18 cellular contexts compared by ENCODE assay signal in the genomic region with DNA sequence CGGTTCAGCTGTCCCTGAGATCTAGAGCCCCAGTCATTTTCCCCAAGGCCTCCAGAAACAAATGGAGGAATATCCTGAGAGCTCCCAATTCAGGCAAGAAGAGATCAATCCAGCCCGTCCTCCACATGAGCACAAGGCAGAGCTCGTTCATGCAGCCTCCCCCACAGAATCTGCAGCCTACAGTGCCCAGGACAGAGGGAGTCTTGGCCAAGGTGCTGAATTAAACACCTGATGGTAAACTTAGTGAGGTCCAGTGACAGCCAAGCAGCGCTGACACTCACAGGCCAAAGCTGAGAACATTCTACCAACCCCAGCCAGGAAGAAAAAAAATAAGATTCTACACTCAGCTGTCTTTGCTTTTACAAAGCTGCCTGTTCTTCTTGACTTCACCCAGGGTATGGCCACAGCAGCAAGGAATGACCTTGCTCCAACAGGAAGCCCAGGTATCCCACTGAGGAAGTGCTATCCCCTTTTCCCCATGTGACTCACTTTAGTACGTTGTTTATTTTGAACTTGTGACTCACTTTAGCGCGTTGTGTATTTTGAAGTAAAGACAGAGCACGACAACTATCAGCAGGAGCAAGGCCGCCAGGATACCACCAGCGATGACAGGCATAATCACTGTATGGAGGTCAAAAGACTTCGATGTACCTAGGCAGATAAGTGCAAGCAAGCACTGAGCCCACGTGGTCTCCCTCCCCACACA. TPM values are rescaled to one million over a fixed set of nuclear protein-coding genes. Genes with fewer than 3 reads are reported as not detected.
DNase-seq lines count a peak whose midpoint lies in the region; ATAC-seq and TF ChIP-seq lines count a peak whose summit lies in the region.
"Had no signal": no experiment of that assay in that cellular context is flagged by ENCODE, and none has a peak within 500 bp of the region (broad histone marks: within the 10 kb centered on the region; RNA-seq: fewer than 3 reads in every experiment).

No MANE protein-coding gene starts in this region.

- 0 out of 22 replicates have a peak overlapping the region, but pooled peaks of 1 of the 11 experiments have one; percentile 11 for H3K9ac ChIP-seq in BLaER1 treated with 17β-estradiol and CSF1 and Interleukin-3, amounts not matched to agents 10 nM and 100 nM

- H3K36me3 Mint-ChIP-seq in memory B cell = peaks cover 41% of the 10 kb centered on the region
- peaks cover 22 to 88% (median 38%) of the 10 kb centered on the region in 3 donors for H3K36me3 Mint-ChIP-seq in CD8-positive, alpha-beta memory T cell
- H3K36me3 Mint-ChIP-seq: brain had no signal

- DNase-seq in H4 (ENCODE audit: low spot score) (peak; percentile 56), memory B cell (ENCODE audit: low spot score in 2 of 2) (no peak), NCI-H2107 treated with DMSO at 0.1 percent for 48 hours (lab: John Stamatoyannopoulos, UW; ENCODE audit: unreplicated experiment) (no peak)
- no peak for DNase-seq in CD8-positive, alpha-beta memory T cell
- no peak for DNase-seq in activated CD4-positive, alpha-beta T cell treated with anti-CD3 and anti-CD28 coated beads for 1 hour
- DNase-seq: colonic mucosa; NCI-H1694; NCI-H345; NCI-H82; SJCRH30; stimulated activated CD4-positive, alpha-beta T cell treated with anti-CD3 and anti-CD28 coated beads, Interleukin-4, amount 100 ng/mL, for 4 hours; stomach; trophoblast cell had no signal

- H3K4me3 Mint-ChIP-seq in memory B cell = no peak overlapping the region
- H3K4me3 Mint-ChIP-seq in CD8-positive, alpha-beta memory T cell = no peak overlapping the region
- H3K4me3 Mint-ChIP-seq: activated naive CD4-positive, alpha-beta T cell treated with anti-CD3 and anti-CD28 coated beads, Interleukin-2, amount 50 U/mL, for 24 hours; brain had no signal

- peaks cover 2% of the 10 kb centered on the region for H3K4me1 Mint-ChIP-seq in memory B cell
- H3K4me1 Mint-ChIP-seq in CD8-positive, alpha-beta memory T cell = peaks cover 6 to 16% (median 9%) of the 10 kb centered on the region in 3 donors
- H3K4me1 Mint-ChIP-seq: brain had no signal

- peak overlapping the region; percentile 80 for H3K27ac Mint-ChIP-seq in memory B cell
- peak overlapping the region in 1 of 8 donors; percentile 23 for H3K27ac Mint-ChIP-seq in CD8-positive, alpha-beta memory T cell
- H3K27ac Mint-ChIP-seq: activated naive CD4-positive, alpha-beta T cell treated with anti-CD3 and anti-CD28 coated beads, Interleukin-2, amount 50 U/mL, for 24 hours; brain had no signal

- H3K36me3 ChIP-seq in BLaER1 treated with 17β-estradiol and CSF1 and Interleukin-3, amounts not matched to agents 10 nM and 100 nM = peaks cover 0 to 8% (median 0%) of the 10 kb centered on the region in 11 experiments; a peak in 1 of 22 replicates
- peaks cover 10% of the 10 kb centered on the region for H3K36me3 ChIP-seq in CD8-positive, alpha-beta memory T cell (ENCODE audit: insufficient read depth, low read length)
- H3K36me3 ChIP-seq: colonic mucosa had no signal

- POLR2A ChIA-PET in CD8-positive, alpha-beta memory T cell (lab: Charles Lee) = no interaction called here

- peaks cover 8% of the 10 kb centered on the region for H3K9me3 Mint-ChIP-seq in memory B cell
- no peaks in the 10 kb centered on the region for H3K9me3 Mint-ChIP-seq in CD8-positive, alpha-beta memory T cell
- H3K9me3 Mint-ChIP-seq: activated naive CD4-positive, alpha-beta T cell treated with anti-CD3 and anti-CD28 coated beads, Interleukin-2, amount 50 U/mL, for 24 hours; brain had no signal

- H4K20me1 ChIP-seq in BLaER1 treated with 17β-estradiol and CSF1 and Interleukin-3, amounts not matched to agents 10 nM and 100 nM = no peaks in the 10 kb centered on the region

- H3K27me3 Mint-ChIP-seq in memory B cell = no peaks in the 10 kb centered on the region
- H3K27me3 Mint-ChIP-seq in CD8-positive, alpha-beta memory T cell = no peaks in the 10 kb centered on the region
- H3K27me3 Mint-ChIP-seq: activated naive CD4-positive, alpha-beta T cell treated with anti-CD3 and anti-CD28 coated beads, Interleukin-2, amount 50 U/mL, for 24 hours had no signal

- H3K4me3 ChIP-seq in BLaER1 treated with 17β-estradiol and CSF1 and Interleukin-3, amounts not matched to agents 10 nM and 100 nM = no peak overlapping the region
- H3K4me3 ChIP-seq in CD8-positive, alpha-beta memory T cell (ENCODE audit: low read length) = no peak overlapping the region
- H3K4me3 ChIP-seq: colonic mucosa, SJCRH30, stomach had no signal

- peaks cover 7 to 55% (median 28%) of the 10 kb centered on the region in 11 experiments; a peak in 17 of 22 replicates for H3K9me3 ChIP-seq in BLaER1 treated with 17β-estradiol and CSF1 and Interleukin-3, amounts not matched to agents 10 nM and 100 nM (replicated peaks in 1 of 11)
- no peaks in the 10 kb centered on the region for H3K9me3 ChIP-seq in CD8-positive, alpha-beta memory T cell (ENCODE audit: low read length)
- H3K9me3 ChIP-seq: colonic mucosa, SJCRH30, stomach had no signal

- ATAC-seq in memory B cell (ENCODE audit: low read depth) (no peak), HG03460 (IDR thresholded peaks at IDR 0.05; ENCODE audit: unreplicated experiment) (no peak)

- H3K27me3 ChIP-seq in BLaER1 treated with 17β-estradiol and CSF1 and Interleukin-3, amounts not matched to agents 10 nM and 100 nM = no peaks in the 10 kb centered on the region
- H3K27me3 ChIP-seq in CD8-positive, alpha-beta memory T cell (ENCODE audit: insufficient read depth, low read length, poor library complexity, severe bottlenecking) = no peaks in the 10 kb centered on the region
- H3K27me3 ChIP-seq: colonic mucosa, SJCRH30, stomach had no signal

- H3K4me2 ChIP-seq in BLaER1 treated with 17β-estradiol and CSF1 and Interleukin-3, amounts not matched to agents 10 nM and 100 nM = peak overlapping the region in 8 of 11 experiments; percentile 62 to 88 (median 79); a peak in 16 of 22 replicates

- TF ChIP-seq CTCF in VCaP (conservative IDR thresholded peaks at IDR 0.05) = no peak

- H3K4me1 ChIP-seq in BLaER1 treated with 17β-estradiol and CSF1 and Interleukin-3, amounts not matched to agents 10 nM and 100 nM = peaks cover 13 to 80% (median 68%) of the 10 kb centered on the region in 10 experiments
- no peaks in the 10 kb centered on the region for H3K4me1 ChIP-seq in CD8-positive, alpha-beta memory T cell (ENCODE audit: insufficient read depth, low read length)
- H3K4me1 ChIP-seq: colonic mucosa, stomach had no signal

- peak overlapping the region in 4 of 11 experiments; percentile 71 to 80 (median 74); a peak in 7 of 22 replicates for H3K27ac ChIP-seq in BLaER1 treated with 17β-estradiol and CSF1 and Interleukin-3, amounts not matched to agents 10 nM and 100 nM
- H3K27ac ChIP-seq in VCaP = peak overlapping the region; percentile 53
- H3K27ac ChIP-seq in CD8-positive, alpha-beta memory T cell (ENCODE audit: low read depth, low read length) = no peak overlapping the region
- H3K27ac ChIP-seq: colonic mucosa, stomach had no signal

- CTCF ChIA-PET in CD8-positive, alpha-beta memory T cell (lab: Charles Lee) = no interaction called here

RNA-seq across cellular contexts. Expression of a gene that starts 4.4 kb away (rescaled TPM):
- 0.37 and 0.99 TPM in 2 replicates for total RNA-seq in H4 (2014; rRNA removed; shearing (Covaris generic))
- total RNA-seq in CD8-positive, alpha-beta memory T cell = 1 to 10 TPM; 1.6 to 1.8 TPM
- polyA plus RNA-seq in CD8-positive, alpha-beta memory T cell = 1.6 TPM

RNA-seq across cellular contexts. Expression of a gene that starts 29.3 kb away (rescaled TPM):
- 4.1 and 5.1 TPM in 2 replicates for total RNA-seq in H4 (2014; rRNA removed; shearing (Covaris generic))
- total RNA-seq in CD8-positive, alpha-beta memory T cell = 10 to 100 TPM; 10.1 to 11.7 TPM
- polyA plus RNA-seq in CD8-positive, alpha-beta memory T cell = 8.5 TPM
